In genomic region chrX:150547511-150548115, GRCh38 we compare ENCODE assay signal across 1 cellular context.
TF ChIP-seq lines count a peak whose summit lies in the region.

No MANE protein-coding gene starts in this region.

TF ChIP-seq in GM12878, 131 proteins besides CTCF, POLR2A, EP300 and RAD21 (continued from another document):
- TF ChIP-seq IRF3 (IDR thresholded peaks at IDR 0.05) (no peak), HDGF (IDR thresholded peaks at IDR 0.05) (no peak), USF1 (IDR thresholded peaks at IDR 0.05; ENCODE audit: borderline replicate concordance, extremely low read length, insufficient read depth, low read depth, low read length) (peak; percentile 91), EGR1 (IDR thresholded peaks at IDR 0.05; ENCODE audit: borderline replicate concordance in 1 of 2, low read depth in 2 of 2, low read length in 2 of 2) (0 out of 3 replicates have a peak, but pooled peaks of 1 of the 2 experiments have one; percentile 22), CHD1 (IDR thresholded peaks at IDR 0.05; ENCODE audit: low read depth, low read length) (no peak)
